Comparison of ENCODE assay signal across 8 cellular contexts in genomic region chr7:98745722-98746318, GRCh38.
DNase-seq lines count a peak whose midpoint lies in the region; ATAC-seq and TF ChIP-seq lines count a peak whose summit lies in the region.

No MANE protein-coding gene starts in this region.

- DNase-seq in SIG-M5 treated with dmso at 0.1 percent for 504 hours (lab: John Stamatoyannopoulos, UW; ENCODE audit: unreplicated experiment), result peak; percentile 43
- DNase-seq in SIG-M5 (lab: John Stamatoyannopoulos, UW), result no peak
- peak; percentile 68 for DNase-seq in NCI-H1092 treated with DMSO at 0.1 percent for 48 hours (lab: John Stamatoyannopoulos, UW)
- DNase-seq in activated CD4-positive, CD25-positive, alpha-beta regulatory T cell treated with anti-CD3 and anti-CD28 coated beads, Interleukin-2, amount 50 U/mL, for 16 hours (ENCODE audit: low read depth, low spot score), result peak; percentile 48
- DNase-seq in cardiac fibroblast (ENCODE audit: low read depth in 2 of 2), result peak; percentile 55 to 57
- peak; percentile 26 to 89 for DNase-seq in lower leg skin (ENCODE audit: low spot score in 2 of 2)
- DNase-seq in stimulated activated CD8-positive, alpha-beta memory T cell treated with anti-CD3 and anti-CD28 coated beads, Interleukin-15, amount 100 ng/mL, for 4 hours (ENCODE audit: low read depth in 2 of 2), result peak; percentile 2 to 31

- no peak for ATAC-seq in GM21737 (IDR thresholded peaks at IDR 0.05; ENCODE audit: unreplicated experiment)

- TF ChIP-seq CTCF in cardiac fibroblast (IDR thresholded peaks at IDR 0.05; ENCODE audit: low read depth, low read length), result peak; percentile 82
- TF ChIP-seq CTCF in lower leg skin (IDR thresholded peaks at IDR 0.05), result no peak

- no peak overlapping the region for H3K4me3 ChIP-seq in cardiac fibroblast (replicated peaks in 1 of 2; ENCODE audit: low read depth in 2 of 2, low read length in 2 of 2)
- no peak overlapping the region for H3K4me3 ChIP-seq in lower leg skin (ENCODE audit: low read depth, poor library complexity, severe bottlenecking)

- WGBS in lower leg skin, 2 donors, result 34 to 35% methylated on average over 5 of the region's 5 CpGs

- intact Hi-C loops in lower leg skin (cut with DNase I; ENCODE audit: low total_unique reads), result no loop called here

- TF ChIP-seq POLR2A in lower leg skin (IDR thresholded peaks at IDR 0.05), result no peak
